ENCODE assay signal across 8 cellular contexts in genomic region chr1:40381268-40382109, GRCh38. TPM values are rescaled to one million over a fixed set of nuclear protein-coding genes. Genes with fewer than 3 reads are reported as not detected.
DNase-seq lines count a peak whose midpoint lies in the region; ATAC-seq and TF ChIP-seq lines count a peak whose summit lies in the region.

No MANE protein-coding gene starts in this region.

- peaks cover 90% of the 10 kb centered on the region for H3K4me1 Mint-ChIP-seq in CD4-positive, alpha-beta T cell (ENCODE audit: low read depth)

- peak overlapping the region; percentile 60 for H3K4me2 ChIP-seq in SU-DHL-6 (ENCODE audit: low read depth, low read length, poor library complexity, severe bottlenecking)

- peaks cover 82% of the 10 kb centered on the region for H3K36me3 Mint-ChIP-seq in CD4-positive, alpha-beta T cell (ENCODE audit: low read depth)

- peaks cover 31% of the 10 kb centered on the region for H3F3A ChIP-seq in SU-DHL-6 (ENCODE audit: insufficient read depth)

- intact Hi-C loops in CD4-positive, alpha-beta T cell (cut with DNase I, micrococcal nuclease), result loop anchor here in 1 of 2 experiments (2.0 to 10.0 kb wide), 2 partner anchors 13 to 127 kb away; partner anchors contain the start of gene ZMPSTE24
- intact Hi-C loops in lower lobe of right lung (cut with DNase I), result no loop called here

- no peak for TF ChIP-seq CTCF in CD4-positive, alpha-beta T cell (IDR thresholded peaks at IDR 0.05)
- TF ChIP-seq CTCF in SU-DHL-6 (IDR thresholded peaks at IDR 0.05; ENCODE audit: insufficient read depth, low read length, poor library complexity, severe bottlenecking), result no peak
- TF ChIP-seq CTCF in lower lobe of right lung (IDR thresholded peaks at IDR 0.05), result no peak

- peak overlapping the region; percentile 83 for H3K4me3 Mint-ChIP-seq in CD4-positive, alpha-beta T cell

- no peaks in the 10 kb centered on the region for H3K9me2 ChIP-seq in SU-DHL-6 (replicated peaks; ENCODE audit: insufficient read depth, low read length)

- no peaks in the 10 kb centered on the region for H3K9me3 Mint-ChIP-seq in CD4-positive, alpha-beta T cell

- ATAC-seq in CD4-positive, alpha-beta T cell (ENCODE audit: poor library complexity), result peak; percentile 41
- ATAC-seq in GM21390 (IDR thresholded peaks at IDR 0.05; ENCODE audit: unreplicated experiment) (peak; percentile 33), lower lobe of right lung (peak; percentile 48 to 54), HG02981 (IDR thresholded peaks at IDR 0.05; ENCODE audit: unreplicated experiment) (no peak), HG02970 (IDR thresholded peaks at IDR 0.05; ENCODE audit: low FRiP score, unreplicated experiment) (no peak)

- H3K27me3 ChIP-seq in CD4-positive, alpha-beta T cell (ENCODE audit: control insufficient read depth, insufficient read depth, low read length), result no peaks in the 10 kb centered on the region
- no peaks in the 10 kb centered on the region for H3K27me3 ChIP-seq in SU-DHL-6 (ENCODE audit: low read length)
- H3K27me3 ChIP-seq in lower lobe of right lung (ENCODE audit: low read depth), result no peaks in the 10 kb centered on the region

- peak overlapping the region; percentile 96 for H3K27ac Mint-ChIP-seq in CD4-positive, alpha-beta T cell

- no peaks in the 10 kb centered on the region for H3K27me3 Mint-ChIP-seq in CD4-positive, alpha-beta T cell

- no peaks in the 10 kb centered on the region for H3K9me3 ChIP-seq in CD4-positive, alpha-beta T cell (ENCODE audit: control insufficient read depth, low read length)
- H3K9me3 ChIP-seq in SU-DHL-6 (ENCODE audit: insufficient read depth, low read length), result no peaks in the 10 kb centered on the region
- no peaks in the 10 kb centered on the region for H3K9me3 ChIP-seq in lower lobe of right lung

- H3K4me3 ChIP-seq in SU-DHL-6 (ENCODE audit: insufficient read depth, low read length, poor library complexity, severe bottlenecking), result peak overlapping the region; percentile 8
- H3K4me3 ChIP-seq in lower lobe of right lung, result peak overlapping the region; percentile 9

- H3K36me3 ChIP-seq in SU-DHL-6 (ENCODE audit: low read length), result 0 out of 2 replicates have a peak, but pooled peaks cover 6% of the 10 kb centered on the region
- H3K36me3 ChIP-seq in lower lobe of right lung, result no peaks in the 10 kb centered on the region

- POLR2A ChIA-PET in CD4-positive, alpha-beta T cell (lab: Charles Lee), result interaction anchor here (0.6 to 10.9 kb wide), 17 partner anchors 7 to 341 kb away, joined by 3 to 304 read pairs (median 5); partner anchors contain the start of genes CAP1, SMAP2 and ZMPSTE24

- peaks cover 63% of the 10 kb centered on the region for H3K4me1 ChIP-seq in lower lobe of right lung

- DNase-seq in CD4-positive, alpha-beta T cell, result peak in 1 of 10 experiments; percentile 13
- DNase-seq in lower lobe of right lung (no peak), NCI-H82 (lab: John Stamatoyannopoulos, UW) (no peak), HuH-7 (ENCODE audit: low spot score) (no peak)

- peaks cover 65% of the 10 kb centered on the region for H3K79me2 ChIP-seq in SU-DHL-6 (ENCODE audit: insufficient read depth, low read length)

- peaks cover 2% of the 10 kb centered on the region; the same call in 1 of the 2 replicates for H4K20me1 ChIP-seq in SU-DHL-6 (ENCODE audit: low read depth, low read length)

- H3K9ac ChIP-seq in SU-DHL-6 (ENCODE audit: low read length), result peak overlapping the region; percentile 13; the same call in 1 of the 2 replicates

- H2AFZ ChIP-seq in SU-DHL-6 (ENCODE audit: low read depth, low read length, severe bottlenecking), result no peak overlapping the region

- peak overlapping the region; percentile 95 for H3K27ac ChIP-seq in CD4-positive, alpha-beta T cell (ENCODE audit: low read depth, low read length)
- H3K27ac ChIP-seq in SU-DHL-6 (ENCODE audit: low read depth, low read length) (peak overlapping the region; percentile 37), lower lobe of right lung (peak overlapping the region; percentile 91)

- CTCF ChIA-PET in CD4-positive, alpha-beta T cell (lab: Charles Lee), result interaction anchor here (0.6 to 4.5 kb wide), 9 partner anchors 12 to 228 kb away, joined by 3 to 34 read pairs (median 4); no protein-coding TSS in a partner anchor

RNA-seq across cellular contexts. Expression of gene SMAP2, which starts 8.0 kb away (rescaled TPM):
- 100 to 1,000 TPM; 214 to 216 TPM for total RNA-seq in CD4-positive, alpha-beta T cell
- total RNA-seq in lower lobe of right lung, result 72.8 TPM

Comparison
In these comparisons a context has a peak if more than half of its experiments do, and no peak if none do; other contexts are left out.
1. ATAC-seq: peak in CD4-positive, alpha-beta T cell (single experiment), GM21390 (single experiment) and lower lobe of right lung (2 of 2); none in HG02981 (single experiment) and HG02970 (single experiment).
2. H3K27ac ChIP-seq: peak in every context shown above with its lines; median percentile 95 in CD4-positive, alpha-beta T cell; 91 in lower lobe of right lung; 37 in SU-DHL-6.